8 cellular contexts compared by ENCODE assay signal in the genomic region with DNA sequence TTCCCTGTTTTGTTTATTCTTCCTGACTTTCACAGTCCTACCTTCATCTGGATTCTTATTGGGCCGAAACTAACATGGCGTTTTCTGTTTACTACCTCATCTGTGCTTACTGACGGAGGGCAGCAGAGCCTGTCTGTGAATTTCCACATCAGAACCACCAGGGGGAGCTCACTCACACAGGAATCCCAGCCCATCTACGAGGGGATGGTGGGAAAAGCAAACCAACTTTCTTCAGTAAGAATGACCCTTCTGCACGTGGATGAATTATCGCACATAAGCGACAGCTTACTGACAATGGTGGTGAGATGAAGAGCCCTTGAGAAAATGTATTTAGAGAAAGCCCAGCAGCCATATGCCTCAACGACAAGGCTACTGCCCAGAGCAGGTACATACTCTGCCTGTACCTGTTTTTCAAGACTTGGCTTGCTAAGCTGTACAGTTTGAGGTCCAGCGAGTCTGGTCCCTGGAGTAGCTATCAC. TPM values are rescaled to one million over a fixed set of nuclear protein-coding genes. Genes with fewer than 3 reads are reported as not detected.
DNase-seq lines count a peak whose midpoint lies in the region; ATAC-seq and TF ChIP-seq lines count a peak whose summit lies in the region.

No MANE protein-coding gene starts in this region.

- TF ChIP-seq CTCF in WERI-Rb-1 (IDR thresholded peaks at IDR 0.05; ENCODE audit: low read depth, low read length) (peak; percentile 86), breast epithelium (IDR thresholded peaks at IDR 0.05) (peak; percentile 82 to 91 (median 87))

- DNase-seq in ELF-1 (ENCODE audit: low read depth, low spot score) (peak; percentile 87), NCI-H2196 (lab: John Stamatoyannopoulos, UW; ENCODE audit: unreplicated experiment) (peak; percentile 77), WERI-Rb-1 (peak; percentile 62), breast epithelium (ENCODE audit: low spot score in 2 of 2) (peak; percentile 56 to 57), inferior parietal cortex (ENCODE audit: extremely low spot score) (peak; percentile 89)
- DNase-seq in stimulated activated CD4-positive, alpha-beta T cell treated with anti-CD3 and anti-CD28 coated beads, Interleukin-1b, Interleukin-23, amount 100 ng/mL, for 1 hour (ENCODE audit: low read depth in 2 of 2), result peak; percentile 12 to 24

- TF ChIP-seq POLR2A in breast epithelium (IDR thresholded peaks at IDR 0.05), result no peak

- peak; percentile 80 for ATAC-seq in HG02885 (IDR thresholded peaks at IDR 0.05; ENCODE audit: poor library complexity, unreplicated experiment)
- no peak for ATAC-seq in GM18870 (IDR thresholded peaks at IDR 0.05; ENCODE audit: unreplicated experiment)

- peaks cover 29% of the 10 kb centered on the region for H3K36me3 ChIP-seq in WERI-Rb-1
- H3K36me3 ChIP-seq in breast epithelium, result no peaks in the 10 kb centered on the region

- H3K27me3 ChIP-seq in WERI-Rb-1 (ENCODE audit: insufficient read depth, low read depth, severe bottlenecking) (no peaks in the 10 kb centered on the region), breast epithelium (no peaks in the 10 kb centered on the region)

- H3K9me3 ChIP-seq in WERI-Rb-1 (ENCODE audit: severe bottlenecking) (no peaks in the 10 kb centered on the region), breast epithelium (no peaks in the 10 kb centered on the region)

- intact Hi-C loops in breast epithelium (cut with DNase I; ENCODE audit: low total_unique reads), result no loop called here

- H3K27ac ChIP-seq in WERI-Rb-1 (no peak overlapping the region), breast epithelium (peak overlapping the region; percentile 27 to 56)

- H3K4me3 ChIP-seq in WERI-Rb-1 (ENCODE audit: low read depth, low read length) (no peak overlapping the region), breast epithelium (no peak overlapping the region)

- H3K4me1 ChIP-seq in breast epithelium, result no peaks in the 10 kb centered on the region

RNA-seq across cellular contexts. Expression of a gene that starts 42.5 kb away (rescaled TPM):
- total RNA-seq in breast epithelium, result 1 to 10 TPM in 2 of 3 donors, not detected in 1; 5.9 to 6.3 TPM

RNA-seq across cellular contexts. Expression of a gene that starts 47.3 kb away (rescaled TPM):
- 10 to 100 TPM; 22.1 to 32.8 (median 25.6) TPM for total RNA-seq in breast epithelium

RNA-seq across cellular contexts. Expression of a gene that starts 57.9 kb away (rescaled TPM):
- 1 to 10 TPM in 1 of 3 donors, under 1 TPM in 2; 0.48 to 3.2 (median 0.98) TPM for total RNA-seq in breast epithelium

Comparison
In these comparisons a context has a peak if more than half of its experiments do, and no peak if none do; other contexts are left out.
1. DNase-seq: peak in every context shown above with its lines; median percentile 89 in inferior parietal cortex; 87 in ELF-1; 77 in NCI-H2196; 62 in WERI-Rb-1; 56 in breast epithelium; 18 in stimulated activated CD4-positive, alpha-beta T cell treated with anti-CD3 and anti-CD28 coated beads, Interleukin-1b, Interleukin-23, amount 100 ng/mL, for 1 hour.